Comparison of ENCODE assay signal across 8 cellular contexts in genomic region chr9:43139878-43140608, GRCh38.
DNase-seq lines count a peak whose midpoint lies in the region; ATAC-seq and TF ChIP-seq lines count a peak whose summit lies in the region.
"Not testable (repeated sequence)": the region's sequence is repeated elsewhere in the genome, so short reads cannot be mapped to it uniquely, and the experiment has no call there.

No MANE protein-coding gene starts in this region.

- H3K4me3 Mint-ChIP-seq in MCF 10A (ENCODE audit: unreplicated experiment): not testable (repeated sequence)

- not testable (repeated sequence) for H3K27me3 Mint-ChIP-seq in MCF 10A (ENCODE audit: insufficient read depth, unreplicated experiment)

- BruUV-seq in MCF 10A (replicated peaks; lab: Mats Ljungman, UMichigan): not testable (repeated sequence)

- CTCF ChIA-PET in SK-N-SH (lab: Yijun Ruan, JAX); MCF 10A (lab: Yijun Ruan, JAX): not testable (repeated sequence)

- H3K79me2 ChIP-seq in SK-N-SH (ENCODE audit: insufficient read depth): not testable (repeated sequence)

- DNase-seq in A172 (ENCODE audit: low spot score) (peak; percentile 10), EL (peak; percentile 84), LHCN-M2 (ENCODE audit: low read depth) (peak; percentile 20), MCF 10A (ENCODE audit: unreplicated experiment) (peak; percentile 66), skeletal muscle cell (ENCODE audit: low read depth) (peak; percentile 45)
- not testable (repeated sequence) for DNase-seq in SK-N-SH; epithelial cell of prostate (ENCODE audit: low read depth, low spot score); right cardiac atrium

- H3K36me3 ChIP-seq in SK-N-SH (replicated peaks in 1 of 2; ENCODE audit: control insufficient read depth in 1 of 2, insufficient read depth in 2 of 2, low read length in 1 of 2): not testable (repeated sequence)

- peak overlapping the region; percentile 81 for H3K9ac ChIP-seq in SK-N-SH

- 6% methylated on average over 6 of the region's 8 CpGs for WGBS in SK-N-SH (ENCODE audit: low lambda C conversion rate)
- WGBS in right cardiac atrium: 67% methylated on average over 8 of the region's 8 CpGs

- not testable (repeated sequence) for TF ChIP-seq RAD21 in SK-N-SH (IDR thresholded peaks at IDR 0.05; ENCODE audit: low read length)

- not testable (repeated sequence) for H2AFZ ChIP-seq in SK-N-SH (ENCODE audit: low read depth)

- not testable (repeated sequence) for H3K36me3 Mint-ChIP-seq in MCF 10A (ENCODE audit: insufficient read depth, unreplicated experiment)

- POLR2A ChIA-PET in SK-N-SH (lab: Yijun Ruan, JAX); MCF 10A (lab: Yijun Ruan, JAX): not testable (repeated sequence)

- TF ChIP-seq EP300 in SK-N-SH (IDR thresholded peaks at IDR 0.05; ENCODE audit: borderline replicate concordance in 1 of 2, low read depth in 1 of 2, low read length in 1 of 2): peak in 1 of 2 experiments; percentile 72; a peak in 2 of 4 replicates

- not testable (repeated sequence) for H3K27me3 ChIP-seq in SK-N-SH (ENCODE audit: insufficient read depth); right cardiac atrium (ENCODE audit: control insufficient read depth, insufficient read depth)

- not testable (repeated sequence) for H4K20me1 ChIP-seq in SK-N-SH (ENCODE audit: insufficient read depth)

- H3K4me3 ChIP-seq in SK-N-SH (ENCODE audit: low read depth in 2 of 2, low read length in 1 of 2); right cardiac atrium (ENCODE audit: low read length); skeletal muscle cell (ENCODE audit: low read depth, low read length): not testable (repeated sequence)

- peaks cover 11% of the 10 kb centered on the region for H3F3A ChIP-seq in SK-N-SH (replicated peaks; ENCODE audit: insufficient read depth)

- H3K9me2 ChIP-seq in SK-N-SH: not testable (repeated sequence)

- peak overlapping the region; percentile 71 for H3K4me2 ChIP-seq in SK-N-SH

- H3K9me3 Mint-ChIP-seq in MCF 10A (ENCODE audit: unreplicated experiment): not testable (repeated sequence)

- H3K4me1 ChIP-seq in SK-N-SH (ENCODE audit: control insufficient read depth in 1 of 2, insufficient read depth in 2 of 2, low read depth in 1 of 2, low read length in 1 of 2): peaks cover 0 to 11% of the 10 kb centered on the region in 2 experiments; a peak in 1 of 4 replicates
- H3K4me1 ChIP-seq in right cardiac atrium (ENCODE audit: control insufficient read depth, insufficient read depth, low read length): not testable (repeated sequence)

- peak overlapping the region; percentile 39 to 96; a peak in 3 of 4 replicates for H3K27ac ChIP-seq in SK-N-SH (ENCODE audit: low read depth in 2 of 2, low read length in 1 of 2)
- peak overlapping the region; percentile 91 for H3K27ac ChIP-seq in epithelial cell of prostate
- peak overlapping the region; percentile 19 for H3K27ac ChIP-seq in right cardiac atrium (ENCODE audit: low read length)

- peak overlapping the region; percentile 94 for H3K27ac Mint-ChIP-seq in MCF 10A (ENCODE audit: low read depth, unreplicated experiment)

- intact Hi-C loops in MCF 10A (cut with micrococcal nuclease); right cardiac atrium (cut with DNase I): not testable (repeated sequence)

- not testable (repeated sequence) for TF ChIP-seq CTCF in SK-N-SH (IDR thresholded peaks at IDR 0.05); MCF 10A (IDR thresholded peaks at IDR 0.05; ENCODE audit: unreplicated experiment)

- not testable (repeated sequence) for H3K9me3 ChIP-seq in SK-N-SH; right cardiac atrium (ENCODE audit: control insufficient read depth, low read length)

- H3K4me1 Mint-ChIP-seq in MCF 10A (ENCODE audit: insufficient read depth, unreplicated experiment): peaks cover 10% of the 10 kb centered on the region

- not testable (repeated sequence) for ATAC-seq in right cardiac atrium

TF ChIP-seq in SK-N-SH, 30 proteins besides CTCF, POLR2A, EP300 and RAD21:
- TF ChIP-seq GABPA (IDR thresholded peaks at IDR 0.05; ENCODE audit: low read depth) (peak; percentile 53), JUND (IDR thresholded peaks at IDR 0.05) (peak; percentile 77), TCF12 (IDR thresholded peaks at IDR 0.05) (peak; percentile 75), PBX3 (IDR thresholded peaks at IDR 0.05) (peak; percentile 90), NFIC (IDR thresholded peaks at IDR 0.05; ENCODE audit: borderline replicate concordance) (peak; percentile 44; the same call in 1 of the 2 replicates), RXRA (IDR thresholded peaks at IDR 0.05; ENCODE audit: borderline replicate concordance, low read depth) (peak; percentile 71; the same call in 1 of the 2 replicates), MEF2A (IDR thresholded peaks at IDR 0.05; ENCODE audit: borderline replicate concordance, low read depth) (peak; percentile 48; the same call in 1 of the 2 replicates), FOSL2 (IDR thresholded peaks at IDR 0.05; ENCODE audit: borderline replicate concordance, low read depth) (peak; percentile 68; the same call in 1 of the 2 replicates)
TF ChIP-seq in SK-N-SH: peak in this region for 8; not testable (repeated sequence) for 22.

Comparison
In these comparisons a context has a peak if more than half of its experiments do, and no peak if none do; other contexts are left out.
1. H3K27ac ChIP-seq: peak in every context shown above with its lines; median percentile 91 in epithelial cell of prostate; 68 in SK-N-SH; 19 in right cardiac atrium.